8 cellular contexts compared by ENCODE assay signal in genomic region chr4:37685211-37685725, GRCh38. TPM values are rescaled to one million over a fixed set of nuclear protein-coding genes. Genes with fewer than 3 reads are reported as not detected.
A peak's percentile ranks its signal among the peaks of the same experiment; 100 is the strongest.
DNase-seq lines count a peak whose midpoint lies in the region; ATAC-seq, FAIRE-seq and TF ChIP-seq lines count a peak whose summit lies in the region.

No MANE protein-coding gene starts in this region.

- H3K27me3 Mint-ChIP-seq in activated CD4-positive, alpha-beta T cell treated with anti-CD3 and anti-CD28 coated beads, Interleukin-2, amount 10 ng/mL, durations not matched to agents 24 days and 14 days, result peaks cover 6% of the 10 kb centered on the region

- TF ChIP-seq CTCF in C4-2B (conservative IDR thresholded peaks at IDR 0.05), result no peak

- H2BK5ac ChIP-seq in neuronal stem cell (ENCODE audit: low read length), result no peak overlapping the region

- H3K9ac ChIP-seq in neuronal stem cell (ENCODE audit: low read depth, low read length, poor library complexity), result no peak overlapping the region

- no peak overlapping the region for H3K18ac ChIP-seq in neuronal stem cell (ENCODE audit: low read length)

- no peaks in the 10 kb centered on the region for H3K9me3 Mint-ChIP-seq in activated CD4-positive, alpha-beta T cell treated with anti-CD3 and anti-CD28 coated beads, Interleukin-2, amount 10 ng/mL, durations not matched to agents 24 days and 14 days

- peaks cover 36% of the 10 kb centered on the region for H3K4me1 Mint-ChIP-seq in activated CD4-positive, alpha-beta T cell treated with anti-CD3 and anti-CD28 coated beads, Interleukin-2, amount 10 ng/mL, durations not matched to agents 24 days and 14 days

- H4K8ac ChIP-seq in neuronal stem cell (ENCODE audit: low read depth, low read length), result no peak overlapping the region

- H3K4me3 ChIP-seq in esophagus (ENCODE audit: low read depth in 1 of 2, low read length in 2 of 2), result peak overlapping the region; percentile 80 to 95
- H3K4me3 ChIP-seq in neuronal stem cell (ENCODE audit: low read length in 2 of 2), result peak overlapping the region; percentile 72 to 98

- DNase-seq in HS-5 (ENCODE audit: low read depth) (peak; percentile 30), neuronal stem cell (ENCODE audit: low spot score) (no peak), RCC 7860 (ENCODE audit: low spot score) (no peak), cortex of kidney (lab: John Stamatoyannopoulos, UW) (no peak)
- peak; percentile 89 for DNase-seq in activated CD4-positive, alpha-beta T cell treated with anti-CD3 and anti-CD28 coated beads, Interleukin-2, amount 10 ng/mL, durations not matched to agents 24 days and 14 days

- H3K36me3 ChIP-seq in esophagus (ENCODE audit: control insufficient read depth in 2 of 2, insufficient read depth in 2 of 2, low read length in 1 of 2) (no peaks in the 10 kb centered on the region), neuronal stem cell (replicated peaks in 1 of 2; ENCODE audit: control insufficient read depth in 2 of 2, insufficient read depth in 2 of 2, low read length in 2 of 2) (no peaks in the 10 kb centered on the region)

- H2AK5ac ChIP-seq in neuronal stem cell (ENCODE audit: low read depth, low read length), result no peak overlapping the region

- H3K4ac ChIP-seq in neuronal stem cell (ENCODE audit: low read length), result no peak overlapping the region

- H3K14ac ChIP-seq in neuronal stem cell (ENCODE audit: low read length), result no peak overlapping the region

- intact Hi-C loops in activated CD4-positive, alpha-beta T cell treated with anti-CD3 and anti-CD28 coated beads, Interleukin-2, amount 10 ng/mL, durations not matched to agents 24 days and 14 days (cut with micrococcal nuclease), result loop anchor here (1.0 to 10.0 kb wide), 8 partner anchors 9 to 1363 kb away; partner anchors contain the start of gene KLF3

- H3K79me1 ChIP-seq in neuronal stem cell (ENCODE audit: low read depth, low read length), result no peaks in the 10 kb centered on the region

- peak overlapping the region; percentile 91 for H3K4me3 Mint-ChIP-seq in activated CD4-positive, alpha-beta T cell treated with anti-CD3 and anti-CD28 coated beads, Interleukin-2, amount 10 ng/mL, durations not matched to agents 24 days and 14 days

- no peak overlapping the region for H4K91ac ChIP-seq in neuronal stem cell (ENCODE audit: low read depth, low read length, poor library complexity)

- H2BK15ac ChIP-seq in neuronal stem cell (ENCODE audit: low read length), result no peak overlapping the region

- ATAC-seq in GM19455 (IDR thresholded peaks at IDR 0.05; ENCODE audit: unreplicated experiment), result no peak

- H3K27me3 ChIP-seq in esophagus (ENCODE audit: control insufficient read depth in 1 of 2, insufficient read depth in 2 of 2, low read length in 2 of 2), result no peaks in the 10 kb centered on the region
- peaks cover 0 to 10% (median 0%) of the 10 kb centered on the region in 3 experiments for H3K27me3 ChIP-seq in neuronal stem cell (ENCODE audit: control insufficient read depth in 3 of 3, insufficient read depth in 3 of 3, low read depth in 1 of 3, low read length in 3 of 3)

- H3K27ac ChIP-seq in C4-2B, result peak overlapping the region; percentile 84
- H3K27ac ChIP-seq in esophagus (ENCODE audit: low read depth in 2 of 2, low read length in 1 of 2), result peak overlapping the region; percentile 94 to 96
- H3K27ac ChIP-seq in neuronal stem cell (replicated peaks; ENCODE audit: low read length), result no peak overlapping the region

- no peak overlapping the region for H2BK12ac ChIP-seq in neuronal stem cell (ENCODE audit: low read length)

- peak overlapping the region; percentile 96 for H3K27ac Mint-ChIP-seq in activated CD4-positive, alpha-beta T cell treated with anti-CD3 and anti-CD28 coated beads, Interleukin-2, amount 10 ng/mL, durations not matched to agents 24 days and 14 days

- H3K9me3 ChIP-seq in esophagus (ENCODE audit: control insufficient read depth in 2 of 2, insufficient read depth in 1 of 2, low read depth in 1 of 2, low read length in 1 of 2), result no peaks in the 10 kb centered on the region
- H3K9me3 ChIP-seq in neuronal stem cell (replicated peaks in 1 of 2; ENCODE audit: control insufficient read depth in 2 of 2, insufficient read depth in 1 of 2, low read depth in 1 of 2, low read length in 2 of 2), result no peaks in the 10 kb centered on the region

- H2AFZ ChIP-seq in neuronal stem cell (ENCODE audit: low read length), result peak overlapping the region; percentile 94

- no peak for FAIRE-seq in RCC 7860 (lab: Jason Lieb, UNC)

- H3K4me2 ChIP-seq in neuronal stem cell (ENCODE audit: insufficient read depth, low read length, poor library complexity, severe bottlenecking), result peak overlapping the region; percentile 84

- H3K4me1 ChIP-seq in esophagus (ENCODE audit: control insufficient read depth in 2 of 2, insufficient read depth in 2 of 2, low read length in 1 of 2) (no peaks in the 10 kb centered on the region), neuronal stem cell (ENCODE audit: control insufficient read depth in 2 of 2, insufficient read depth in 1 of 2, low read depth in 1 of 2, low read length in 2 of 2) (peaks cover 6% of the 10 kb centered on the region in 2 donors)

- 1 to 4% methylated on average over 10 of the region's 10 CpGs for whole genome bisulfite sequencing in esophagus, 2 donors
- WGBS in neuronal stem cell (ENCODE audit: extremely low coverage in 2 of 2, insufficient read length in 2 of 2, insufficient replicate concordance in 1 of 2), 2 donors, result no CpG with 5 or more reads among the region's 10 CpGs

- peaks cover 19% of the 10 kb centered on the region for H3K36me3 Mint-ChIP-seq in activated CD4-positive, alpha-beta T cell treated with anti-CD3 and anti-CD28 coated beads, Interleukin-2, amount 10 ng/mL, durations not matched to agents 24 days and 14 days (ENCODE audit: low read depth)

- no peak overlapping the region for H2BK120ac ChIP-seq in neuronal stem cell (ENCODE audit: low read depth, low read length)

- no peak overlapping the region for H3K23ac ChIP-seq in neuronal stem cell (ENCODE audit: low read depth, low read length, poor library complexity)

RNA-seq across cellular contexts. Expression of gene RELL1, which starts 0.9 kb away (rescaled TPM):
- total RNA-seq in activated CD4-positive, alpha-beta T cell treated with anti-CD3 and anti-CD28 coated beads, Interleukin-2, amount 10 ng/mL, durations not matched to agents 24 days and 14 days, result 15.7 and 19.1 TPM in 2 replicates
- polyA plus RNA-seq in esophagus, result 1 to 10 TPM; 2.1 to 2.8 TPM
- polyA plus RNA-seq in neuronal stem cell (2013, experiment 1 of 2), result 6.4 TPM
- polyA plus RNA-seq in neuronal stem cell (2013, experiment 2 of 2), result 6.5 TPM

Comparison
In these comparisons a context has a peak if more than half of its experiments do, and no peak if none do; other contexts are left out.
1. DNase-seq: peak in HS-5 (single experiment) and activated CD4-positive, alpha-beta T cell treated with anti-CD3 and anti-CD28 coated beads, Interleukin-2, amount 10 ng/mL, durations not matched to agents 24 days and 14 days (single experiment); none in neuronal stem cell (single experiment), RCC 7860 (single experiment) and cortex of kidney (single experiment).